ENCODE assay signal across 9 cellular contexts in genomic region chr5:136249678-136250266, GRCh38. TPM values are rescaled to one million over a fixed set of nuclear protein-coding genes. Genes with fewer than 3 reads are reported as not detected.
DNase-seq lines count a peak whose midpoint lies in the region; ATAC-seq, FAIRE-seq and TF ChIP-seq lines count a peak whose summit lies in the region.
"Had no signal": no experiment of that assay in that cellular context is flagged by ENCODE, and none has a peak within 500 bp of the region (broad histone marks: within the 10 kb centered on the region; RNA-seq: fewer than 3 reads in every experiment).

No MANE protein-coding gene starts in this region.

- H3K27me3 ChIP-seq in Peyer's patch (no peaks in the 10 kb centered on the region), H1 (replicated peaks in 1 of 4; ENCODE audit: control insufficient read depth in 3 of 4, extremely low read depth in 1 of 4, insufficient read depth in 3 of 4, low read length in 3 of 4) (no peaks in the 10 kb centered on the region; a peak in 2 of 7 replicates), mesendoderm (ENCODE audit: insufficient read depth, low read length, poor library complexity) (no peaks in the 10 kb centered on the region)

- H3K79me1 ChIP-seq in H1 (ENCODE audit: low read depth, low read length), result no peaks in the 10 kb centered on the region
- no peaks in the 10 kb centered on the region for H3K79me1 ChIP-seq in mesendoderm (ENCODE audit: low read length)

- H3K23ac ChIP-seq in H1 (ENCODE audit: insufficient read length), result no peak overlapping the region
- no peak overlapping the region for H3K23ac ChIP-seq in mesendoderm (ENCODE audit: low read length)

- H3K9me3 ChIP-seq in Peyer's patch (no peaks in the 10 kb centered on the region), H1 (ENCODE audit: insufficient read depth in 2 of 2, low read depth in 1 of 2, low read length in 1 of 2) (no peaks in the 10 kb centered on the region)

- no peak overlapping the region for H3K18ac ChIP-seq in H1 (ENCODE audit: extremely low read depth, low read length)
- H3K18ac ChIP-seq in mesendoderm (ENCODE audit: low read length), result no peak overlapping the region

- no peaks in the 10 kb centered on the region for H3K23me2 ChIP-seq in H1 (ENCODE audit: low read depth, low read length)

- POLR2A ChIA-PET in H1 (lab: Charles Lee; ENCODE audit: partially characterized antibody), result interaction anchor here (1.0 kb wide), 1 partner anchor 11 kb away, joined by 3 read pairs; no protein-coding TSS in a partner anchor

- H2BK20ac ChIP-seq in H1 (ENCODE audit: low read length), result no peak overlapping the region

- H3K4me3 ChIP-seq in Peyer's patch (no peak overlapping the region), H1 (ENCODE audit: extremely low read depth in 1 of 4, insufficient read depth in 2 of 4, low read depth in 3 of 4, low read length in 4 of 4) (no peak overlapping the region), mesendoderm (ENCODE audit: low read length) (no peak overlapping the region)

- no peak overlapping the region for H2AK5ac ChIP-seq in H1 (ENCODE audit: low read depth, low read length)
- no peak overlapping the region for H2AK5ac ChIP-seq in mesendoderm (ENCODE audit: low read length)

- H2BK15ac ChIP-seq in H1 (ENCODE audit: low read length), result no peak overlapping the region
- no peak overlapping the region for H2BK15ac ChIP-seq in mesendoderm (replicated peaks; ENCODE audit: low read depth)

- H3K14ac ChIP-seq in H1 (ENCODE audit: insufficient read length), result no peak overlapping the region

- FAIRE-seq in H1 (lab: Jason Lieb, UNC), result peak; percentile 95

- H3K27me3 Mint-ChIP-seq in activated naive CD8-positive, alpha-beta T cell treated with anti-CD3 and anti-CD28 coated beads, Interleukin-2, amount 50 U/mL, for 24 hours, result peaks cover 2% of the 10 kb centered on the region
- peaks cover 6% of the 10 kb centered on the region for H3K27me3 Mint-ChIP-seq in activated naive CD8-positive, alpha-beta T cell treated with anti-CD3 and anti-CD28 coated beads for 36 hours
- peaks cover 4% of the 10 kb centered on the region for H3K27me3 Mint-ChIP-seq in activated CD8-positive, alpha-beta memory T cell treated with anti-CD3 and anti-CD28 coated beads, Interleukin-2, amount 10 ng/mL, durations not matched to agents 7 days and 5 days

- no peak for TF ChIP-seq EP300 in H1 (IDR thresholded peaks at IDR 0.05; ENCODE audit: borderline replicate concordance in 1 of 2, low read depth in 2 of 2, low read length in 2 of 2)

- no peak overlapping the region for H3K4ac ChIP-seq in H1 (replicated peaks; ENCODE audit: insufficient read length, low read depth, low read length)
- no peak overlapping the region for H3K4ac ChIP-seq in mesendoderm (ENCODE audit: low read depth, low read length)

- H3K36me3 Mint-ChIP-seq in activated naive CD8-positive, alpha-beta T cell treated with anti-CD3 and anti-CD28 coated beads, Interleukin-2, amount 50 U/mL, for 24 hours (ENCODE audit: low read depth), result no peaks in the 10 kb centered on the region
- no peaks in the 10 kb centered on the region for H3K36me3 Mint-ChIP-seq in activated naive CD8-positive, alpha-beta T cell treated with anti-CD3 and anti-CD28 coated beads for 36 hours
- no peaks in the 10 kb centered on the region for H3K36me3 Mint-ChIP-seq in activated CD8-positive, alpha-beta memory T cell treated with anti-CD3 and anti-CD28 coated beads, Interleukin-2, amount 10 ng/mL, durations not matched to agents 7 days and 5 days

- H3K79me2 ChIP-seq in H1 (ENCODE audit: control insufficient read depth in 1 of 2, insufficient read depth in 2 of 2, low read length in 2 of 2) (no peaks in the 10 kb centered on the region), mesendoderm (ENCODE audit: control insufficient read depth, insufficient read depth, low read length) (no peaks in the 10 kb centered on the region)

- DNase-seq in activated naive CD8-positive, alpha-beta T cell treated with anti-CD3 and anti-CD28 coated beads, Interleukin-2, amount 50 U/mL, for 24 hours, result peak; percentile 4
- no peak for DNase-seq in activated naive CD8-positive, alpha-beta T cell treated with anti-CD3 and anti-CD28 coated beads for 36 hours
- DNase-seq in KBM-7 (peak; percentile 43), Peyer's patch (peak in 1 of 3 donors; percentile 76), H1 (ENCODE audit: low read depth in 1 of 2, low spot score in 2 of 2) (peak; percentile 33 to 61), mesendoderm (peak; percentile 71)
- no peak for DNase-seq in activated CD8-positive, alpha-beta memory T cell treated with anti-CD3 and anti-CD28 coated beads, Interleukin-2, amount 10 ng/mL, durations not matched to agents 7 days and 5 days

- H3K27ac ChIP-seq in Peyer's patch (no peak overlapping the region), H1 (ENCODE audit: low read depth, low read length) (no peak overlapping the region), mesendoderm (ENCODE audit: low read depth, low read length) (no peak overlapping the region)

- CTCF ChIA-PET in H1 (lab: Charles Lee; ENCODE audit: partially characterized antibody), result interaction anchor here (0.6 to 4.3 kb wide), 55 partner anchors 9 to 979 kb away, joined by 3 to 70 read pairs (median 4); partner anchors contain the start of gene TRPC7
- CTCF ChIA-PET in activated CD8-positive, alpha-beta memory T cell treated with anti-CD3 and anti-CD28 coated beads, Interleukin-2, amount 10 ng/mL, durations not matched to agents 7 days and 5 days (lab: Charles Lee), result interaction anchor here (0.8 to 1.6 kb wide), 4 partner anchors 11 to 520 kb away, joined by 3 to 11 read pairs (median 4); no protein-coding TSS in a partner anchor

- no peak overlapping the region for H2BK12ac ChIP-seq in H1 (ENCODE audit: low read depth, low read length)

- H3K56ac ChIP-seq in H1 (replicated peaks; ENCODE audit: insufficient read length, low read depth, low read length) (no peak overlapping the region), mesendoderm (ENCODE audit: low read length) (no peak overlapping the region)

- ATAC-seq in activated naive CD8-positive, alpha-beta T cell treated with anti-CD3 and anti-CD28 coated beads, Interleukin-2, amount 50 U/mL, for 24 hours, result no peak
- ATAC-seq in activated CD8-positive, alpha-beta memory T cell treated with anti-CD3 and anti-CD28 coated beads, Interleukin-2, amount 10 ng/mL, durations not matched to agents 7 days and 5 days, result no peak
- ATAC-seq in HG03039 (IDR thresholded peaks at IDR 0.05; ENCODE audit: unreplicated experiment), result no peak

- no peaks in the 10 kb centered on the region for H4K20me1 ChIP-seq in H1 (replicated peaks in 1 of 2; ENCODE audit: control insufficient read depth in 1 of 2, insufficient read depth in 2 of 2, low read length in 2 of 2)

- H3K36me3 ChIP-seq in Peyer's patch (no peaks in the 10 kb centered on the region), H1 (ENCODE audit: control insufficient read depth in 2 of 4, insufficient read depth in 4 of 4, low read length in 3 of 4) (no peaks in the 10 kb centered on the region), mesendoderm (ENCODE audit: control insufficient read depth, insufficient read depth, low read length) (no peaks in the 10 kb centered on the region)

- H3K4me3 Mint-ChIP-seq in activated naive CD8-positive, alpha-beta T cell treated with anti-CD3 and anti-CD28 coated beads, Interleukin-2, amount 50 U/mL, for 24 hours, result no peak overlapping the region
- H3K4me3 Mint-ChIP-seq in activated naive CD8-positive, alpha-beta T cell treated with anti-CD3 and anti-CD28 coated beads for 36 hours, result no peak overlapping the region
- H3K4me3 Mint-ChIP-seq in activated CD8-positive, alpha-beta memory T cell treated with anti-CD3 and anti-CD28 coated beads, Interleukin-2, amount 10 ng/mL, durations not matched to agents 7 days and 5 days, result no peak overlapping the region
- H3K4me3 Mint-ChIP-seq: dendritic cell treated with granulocyte-macrophage colony-stimulating factor and Interleukin-4, amounts not matched to agents 40 ng/mL and 50 ng/mL, for 4 days had no signal

- in situ Hi-C loops in KBM-7 (cut with MboI; ENCODE audit: low pct_unique_long_range_greater_than_20kb, low sequenced_read_pairs), result no loop called here

- H3K4me2 ChIP-seq in H1 (ENCODE audit: insufficient read depth in 1 of 2, low read depth in 2 of 2, low read length in 2 of 2), result no peak overlapping the region
- no peak overlapping the region for H3K4me2 ChIP-seq in mesendoderm (ENCODE audit: low read length)

- TF ChIP-seq POLR2A in Peyer's patch (IDR thresholded peaks at IDR 0.05) (no peak), H1 (IDR thresholded peaks at IDR 0.05; ENCODE audit: control extremely low read depth in 1 of 2, low read depth in 2 of 2, low read length in 2 of 2) (no peak)

- no peaks in the 10 kb centered on the region for H3K4me1 Mint-ChIP-seq in activated naive CD8-positive, alpha-beta T cell treated with anti-CD3 and anti-CD28 coated beads, Interleukin-2, amount 50 U/mL, for 24 hours
- no peaks in the 10 kb centered on the region for H3K4me1 Mint-ChIP-seq in activated naive CD8-positive, alpha-beta T cell treated with anti-CD3 and anti-CD28 coated beads for 36 hours
- no peaks in the 10 kb centered on the region for H3K4me1 Mint-ChIP-seq in activated CD8-positive, alpha-beta memory T cell treated with anti-CD3 and anti-CD28 coated beads, Interleukin-2, amount 10 ng/mL, durations not matched to agents 7 days and 5 days

- H3K27ac Mint-ChIP-seq in activated naive CD8-positive, alpha-beta T cell treated with anti-CD3 and anti-CD28 coated beads, Interleukin-2, amount 50 U/mL, for 24 hours, result no peak overlapping the region
- no peak overlapping the region for H3K27ac Mint-ChIP-seq in activated naive CD8-positive, alpha-beta T cell treated with anti-CD3 and anti-CD28 coated beads for 36 hours
- H3K27ac Mint-ChIP-seq in activated CD8-positive, alpha-beta memory T cell treated with anti-CD3 and anti-CD28 coated beads, Interleukin-2, amount 10 ng/mL, durations not matched to agents 7 days and 5 days, result no peak overlapping the region
- H3K27ac Mint-ChIP-seq: dendritic cell treated with granulocyte-macrophage colony-stimulating factor and Interleukin-4, amounts not matched to agents 40 ng/mL and 50 ng/mL, for 4 days had no signal

- peak overlapping the region; percentile 90 for H2AFZ ChIP-seq in H1 (ENCODE audit: low read length)

- H4K5ac ChIP-seq in H1 (ENCODE audit: insufficient read length, low read depth, low read length) (no peak overlapping the region), mesendoderm (ENCODE audit: low read length) (no peak overlapping the region)

- no peak overlapping the region for H2BK120ac ChIP-seq in H1 (replicated peaks; ENCODE audit: low read depth, low read length)
- no peak overlapping the region for H2BK120ac ChIP-seq in mesendoderm (ENCODE audit: low read depth, low read length)

- no peaks in the 10 kb centered on the region for H3K4me1 ChIP-seq in Peyer's patch
- no peaks in the 10 kb centered on the region for H3K4me1 ChIP-seq in H1 (replicated peaks in 1 of 4; ENCODE audit: control insufficient read depth in 3 of 4, insufficient read depth in 4 of 4, low read length in 3 of 4)
- H3K4me1 ChIP-seq in mesendoderm (ENCODE audit: control insufficient read depth, low read depth, low read length), result no peaks in the 10 kb centered on the region

- H3K9ac ChIP-seq in H1 (replicated peaks in 1 of 4; ENCODE audit: extremely low read depth in 1 of 4, low read depth in 3 of 4, low read length in 3 of 4), result no peak overlapping the region
- H3K9ac ChIP-seq in mesendoderm (ENCODE audit: low read length), result no peak overlapping the region

- WGBS in H1 (ENCODE audit: extremely low coverage in 1 of 2, insufficient coverage in 1 of 2, insufficient read length in 1 of 2, insufficient replicate concordance in 2 of 2, low coverage in 1 of 2, low lambda C conversion rate in 2 of 2, missing lambda C conversion rate in 1 of 2), 2 experiments, result 19% methylated on average over 5 of the region's 5 CpGs; no CpG with 5 or more reads in 1 of the 2 experiments
- WGBS in mesendoderm (ENCODE audit: extremely low coverage, insufficient coverage, low lambda C conversion rate), result no CpG with 5 or more reads among the region's 5 CpGs

- TF ChIP-seq RAD21 in H1 (IDR thresholded peaks at IDR 0.05 in 1 of 2, conservative IDR thresholded peaks at IDR 0.05 in 1 of 2; ENCODE audit: low read depth in 2 of 2, low read length in 2 of 2), result peak; percentile 97 to 98

- H3K9me3 Mint-ChIP-seq in activated naive CD8-positive, alpha-beta T cell treated with anti-CD3 and anti-CD28 coated beads, Interleukin-2, amount 50 U/mL, for 24 hours, result no peaks in the 10 kb centered on the region
- no peaks in the 10 kb centered on the region for H3K9me3 Mint-ChIP-seq in activated naive CD8-positive, alpha-beta T cell treated with anti-CD3 and anti-CD28 coated beads for 36 hours
- no peaks in the 10 kb centered on the region for H3K9me3 Mint-ChIP-seq in activated CD8-positive, alpha-beta memory T cell treated with anti-CD3 and anti-CD28 coated beads, Interleukin-2, amount 10 ng/mL, durations not matched to agents 7 days and 5 days (ENCODE audit: low read depth)
- H3K9me3 Mint-ChIP-seq: dendritic cell treated with granulocyte-macrophage colony-stimulating factor and Interleukin-4, amounts not matched to agents 40 ng/mL and 50 ng/mL, for 4 days had no signal

- no peak overlapping the region for H2BK5ac ChIP-seq in H1 (ENCODE audit: low read depth, low read length)
- no peak overlapping the region for H2BK5ac ChIP-seq in mesendoderm (ENCODE audit: low read length)

- no peak overlapping the region for H4K8ac ChIP-seq in H1 (ENCODE audit: extremely low read depth, insufficient read depth, low read length)
- H4K8ac ChIP-seq in mesendoderm (ENCODE audit: low read depth, low read length), result no peak overlapping the region

- no peak overlapping the region for H4K91ac ChIP-seq in H1 (replicated peaks; ENCODE audit: insufficient read length, low read length)

- TF ChIP-seq CTCF in Peyer's patch (IDR thresholded peaks at IDR 0.05) (peak in 4 of 6 experiments; percentile 46 to 75 (median 74)), H1 (IDR thresholded peaks at IDR 0.05; ENCODE audit: control extremely low read depth in 1 of 3, insufficient read depth in 1 of 3, low read depth in 1 of 3, low read length in 3 of 3) (peak; percentile 86 to 95 (median 92))

RNA-seq across cellular contexts. Expression of gene SMIM32, which starts 56.8 kb away (rescaled TPM):
- not detected for total RNA-seq in activated naive CD8-positive, alpha-beta T cell treated with anti-CD3 and anti-CD28 coated beads for 36 hours
- 10 to 100 TPM in 3 of 4 donors, 1 to 10 TPM in 1; 5.8 to 18.4 (median 15.1) TPM for total RNA-seq in Peyer's patch
- 0.22 TPM in 1 of 2 replicates, not detected in the other for total RNA-seq in H1 (2021; fragmentation: NEBNext Ultra II Directional; extraction: Animal tissue kit (Norgen Biotek cat#: 25700))
- 0.09 and 0.14 TPM in 2 replicates for polyA plus RNA-seq in H1 (2011; rRNA removed)
- polyA plus RNA-seq in H1 (2011; cell fraction: cytosol; rRNA removed), result 0.17 TPM
- 0.09 TPM for polyA plus RNA-seq in H1 (2011; cell fraction: nucleus; rRNA removed)
- polyA plus RNA-seq in H1 (2012, experiment 1 of 2), result 0.11 TPM in 1 of 4 replicates, not detected in the others
- polyA plus RNA-seq in H1 (2012, experiment 2 of 2), result 0.20 TPM
- polyA plus RNA-seq in H1 (2013, experiment 1 of 2), result 0.06 TPM
- 0.06 TPM for polyA plus RNA-seq in H1 (2013, experiment 2 of 2)
- not detected in 2 replicates for polyA minus RNA-seq in H1 (2011; rRNA and poly(A)+ RNA removed)
- polyA minus RNA-seq in H1 (2011; cell fraction: cytosol; rRNA and poly(A)+ RNA removed), result not detected
- polyA minus RNA-seq in H1 (2011; cell fraction: nucleus; rRNA and poly(A)+ RNA removed), result not detected
- 0.21 TPM for polyA plus RNA-seq in mesendoderm (2013, experiment 1 of 2)
- polyA plus RNA-seq in mesendoderm (2013, experiment 2 of 2), result 0.20 TPM
- not detected for total RNA-seq in activated CD8-positive, alpha-beta memory T cell treated with anti-CD3 and anti-CD28 coated beads, Interleukin-2, amount 10 ng/mL, durations not matched to agents 7 days and 5 days

Comparison
In these comparisons a context has a peak if more than half of its experiments do, and no peak if none do; other contexts are left out.
1. DNase-seq: peak in activated naive CD8-positive, alpha-beta T cell treated with anti-CD3 and anti-CD28 coated beads, Interleukin-2, amount 50 U/mL, for 24 hours (single experiment), KBM-7 (single experiment), H1 (2 of 2) and mesendoderm (single experiment); none in activated naive CD8-positive, alpha-beta T cell treated with anti-CD3 and anti-CD28 coated beads for 36 hours (single experiment) and activated CD8-positive, alpha-beta memory T cell treated with anti-CD3 and anti-CD28 coated beads, Interleukin-2, amount 10 ng/mL, durations not matched to agents 7 days and 5 days (single experiment).